8 cellular contexts compared by ENCODE assay signal in genomic region chr16:180921-181667, GRCh38. TPM values are rescaled to one million over a fixed set of nuclear protein-coding genes. Genes with fewer than 3 reads are reported as not detected.
DNase-seq lines count a peak whose midpoint lies in the region; ATAC-seq and TF ChIP-seq lines count a peak whose summit lies in the region.

No MANE protein-coding gene starts in this region.

- H3K4me3 ChIP-seq in CD4-positive, CD25-positive, alpha-beta regulatory T cell (ENCODE audit: low read depth, low read length), result no peak overlapping the region

- peak; percentile 70 to 83 (median 79) for DNase-seq in CD4-positive, CD25-positive, alpha-beta regulatory T cell
- peak; percentile 88 for DNase-seq in HEK293T (ENCODE audit: extremely low spot score)
- peak; percentile 6 to 80 for DNase-seq in NCI-H446 (lab: John Stamatoyannopoulos, UW)
- peak; percentile 78 to 82 for DNase-seq in activated CD4-positive, alpha-beta T cell treated with anti-CD3 and anti-CD28 coated beads for 4 hours
- DNase-seq in chondrocyte (ENCODE audit: low spot score), result no peak
- DNase-seq in left kidney (ENCODE audit: low read depth, low spot score), result peak; percentile 88
- peak; percentile 87 to 94 for DNase-seq in stimulated activated CD4-positive, alpha-beta T cell treated with anti-CD3 and anti-CD28 coated beads, Interleukin-2, amount 100 ng/mL, for 48 hours
- no peak for DNase-seq in NCI-H510A (lab: John Stamatoyannopoulos, UW)

- no peaks in the 10 kb centered on the region for H3K36me3 ChIP-seq in CD4-positive, CD25-positive, alpha-beta regulatory T cell (ENCODE audit: control insufficient read depth, insufficient read depth, low read length)

- H3K27me3 ChIP-seq in CD4-positive, CD25-positive, alpha-beta regulatory T cell (ENCODE audit: control insufficient read depth, insufficient read depth, low read length), result peaks cover 17% of the 10 kb centered on the region

- H3K27ac ChIP-seq in CD4-positive, CD25-positive, alpha-beta regulatory T cell (ENCODE audit: insufficient read depth, low read length, poor library complexity, severe bottlenecking), result no peak overlapping the region

- CTCF ChIA-PET in HEK293T (lab: Yijun Ruan, JAX), result interaction anchor here (0.6 to 1.5 kb wide), 4 partner anchors 109 to 1382 kb away, joined by 3 to 7 read pairs (median 3); partner anchors contain the start of genes AXIN1 and RHBDF1

- no peak overlapping the region for H3K27ac Mint-ChIP-seq in CD4-positive, CD25-positive, alpha-beta regulatory T cell
- no peak overlapping the region for H3K27ac Mint-ChIP-seq in chondrocyte (ENCODE audit: unreplicated experiment)

- TF ChIP-seq CTCF in chondrocyte (IDR thresholded peaks at IDR 0.05), result peak; percentile 99

- ATAC-seq in CD4-positive, CD25-positive, alpha-beta regulatory T cell (ENCODE audit: low read depth in 2 of 2), result peak; percentile 86 to 87

- peaks cover 19% of the 10 kb centered on the region for H3K4me1 ChIP-seq in CD4-positive, CD25-positive, alpha-beta regulatory T cell (ENCODE audit: control insufficient read depth, insufficient read depth, low read length, poor library complexity, severe bottlenecking)

- H3K9me3 ChIP-seq in CD4-positive, CD25-positive, alpha-beta regulatory T cell (ENCODE audit: control insufficient read depth in 2 of 2, low read length in 2 of 2), result no peaks in the 10 kb centered on the region

- H3K9me3 Mint-ChIP-seq in CD4-positive, CD25-positive, alpha-beta regulatory T cell, result peaks cover 0 to 1% (median 0%) of the 10 kb centered on the region in 7 donors
- no peaks in the 10 kb centered on the region for H3K9me3 Mint-ChIP-seq in chondrocyte (ENCODE audit: low read depth)

- H3K4me3 Mint-ChIP-seq in CD4-positive, CD25-positive, alpha-beta regulatory T cell, result peak overlapping the region in 3 of 4 donors; percentile 12 to 72 (median 29)
- H3K4me3 Mint-ChIP-seq in chondrocyte (ENCODE audit: unreplicated experiment), result peak overlapping the region; percentile 36

- POLR2A ChIA-PET in HEK293T (lab: Yijun Ruan, JAX), result interaction anchor here (0.8 to 0.9 kb wide), 2 partner anchors 59 to 74 kb away, joined by 3 read pairs; no protein-coding TSS in a partner anchor

- H3K27me3 Mint-ChIP-seq in CD4-positive, CD25-positive, alpha-beta regulatory T cell, result peaks cover 28% of the 10 kb centered on the region
- peaks cover 19% of the 10 kb centered on the region for H3K27me3 Mint-ChIP-seq in chondrocyte (ENCODE audit: low read depth)

- H3K4me1 Mint-ChIP-seq in CD4-positive, CD25-positive, alpha-beta regulatory T cell, result peaks cover 0 to 13% (median 0%) of the 10 kb centered on the region in 4 donors
- H3K4me1 Mint-ChIP-seq in chondrocyte (ENCODE audit: low read depth), result peaks cover 6% of the 10 kb centered on the region

- H3K36me3 Mint-ChIP-seq in CD4-positive, CD25-positive, alpha-beta regulatory T cell, result no peaks in the 10 kb centered on the region
- H3K36me3 Mint-ChIP-seq in chondrocyte (ENCODE audit: low read depth), result peaks cover 4% of the 10 kb centered on the region

TF ChIP-seq in HEK293T, 16 proteins besides CTCF, POLR2A, EP300 and RAD21:
- TF ChIP-seq CTBP1 (IDR thresholded peaks at IDR 0.05; ENCODE audit: borderline replicate concordance) (no peak), FOXA1 (IDR thresholded peaks at IDR 0.05) (no peak), L3MBTL2 (conservative IDR thresholded peaks at IDR 0.05) (peak; percentile 98), HDGF (IDR thresholded peaks at IDR 0.05; ENCODE audit: borderline replicate concordance) (no peak)

RNA-seq across cellular contexts. Expression of gene HBQ1, which starts 0.8 kb away (rescaled TPM):
- total RNA-seq in CD4-positive, CD25-positive, alpha-beta regulatory T cell, result not detected
- not detected for polyA plus RNA-seq in CD4-positive, CD25-positive, alpha-beta regulatory T cell
- 0.74 TPM in 1 of 3 replicates, not detected in the others for total RNA-seq in chondrocyte

RNA-seq across cellular contexts. Expression of gene HBA1, which starts 4.6 kb away (rescaled TPM):
- total RNA-seq in CD4-positive, CD25-positive, alpha-beta regulatory T cell, result not detected
- polyA plus RNA-seq in CD4-positive, CD25-positive, alpha-beta regulatory T cell, result under 1 TPM in 1 of 4 donors, not detected in 3; 0.41 TPM
- total RNA-seq in chondrocyte, result not detected in 3 replicates

RNA-seq across cellular contexts. Expression of gene HBA2, which starts 8.4 kb away (rescaled TPM):
- total RNA-seq in CD4-positive, CD25-positive, alpha-beta regulatory T cell, result 0.86 TPM
- polyA plus RNA-seq in CD4-positive, CD25-positive, alpha-beta regulatory T cell, result 1 to 10 TPM in 1 of 4 donors, under 1 TPM in 2, not detected in 1; 0.41 to 1.2 (median 0.99) TPM
- not detected in 3 replicates for total RNA-seq in chondrocyte

RNA-seq across cellular contexts. Expression of gene HBM, which starts 15.3 kb away (rescaled TPM):
- not detected for total RNA-seq in CD4-positive, CD25-positive, alpha-beta regulatory T cell
- polyA plus RNA-seq in CD4-positive, CD25-positive, alpha-beta regulatory T cell, result not detected
- total RNA-seq in chondrocyte, result not detected in 3 replicates

RNA-seq across cellular contexts. Expression of gene HBZ, which starts 28.6 kb away (rescaled TPM):
- not detected for total RNA-seq in CD4-positive, CD25-positive, alpha-beta regulatory T cell
- polyA plus RNA-seq in CD4-positive, CD25-positive, alpha-beta regulatory T cell, result not detected
- not detected in 3 replicates for total RNA-seq in chondrocyte

Comparison
In these comparisons a context has a peak if more than half of its experiments do, and no peak if none do; other contexts are left out.
1. DNase-seq: peak in CD4-positive, CD25-positive, alpha-beta regulatory T cell (3 of 3), HEK293T (single experiment), NCI-H446 (2 of 2), activated CD4-positive, alpha-beta T cell treated with anti-CD3 and anti-CD28 coated beads for 4 hours (2 of 2), left kidney (single experiment) and stimulated activated CD4-positive, alpha-beta T cell treated with anti-CD3 and anti-CD28 coated beads, Interleukin-2, amount 100 ng/mL, for 48 hours (2 of 2); none in chondrocyte (single experiment) and NCI-H510A (single experiment).